In genomic region chr7:110962826-110963225, GRCh38 we compare ENCODE assay signal across 23 cellular contexts.
"Had no signal": no experiment of that assay in that cellular context is flagged by ENCODE, and none has a peak within 500 bp of the region (broad histone marks: within the 10 kb centered on the region; RNA-seq: fewer than 3 reads in every experiment).

No MANE protein-coding gene starts in this region.

- H3K27me3 ChIP-seq: esophagus squamous epithelium, neural progenitor cell, right atrium auricular region, sigmoid colon, suprapubic skin, thyroid gland, vagina had no signal

- H3K9me3 ChIP-seq: esophagus squamous epithelium, right atrium auricular region, sigmoid colon, suprapubic skin, thyroid gland, vagina had no signal

- DNase-seq: dermis blood vessel endothelial cell; effector memory CD8-positive, alpha-beta T cell; erythroblast; esophagus squamous epithelium; foreskin melanocyte; hypothalamus; immature natural killer cell; midbrain; naive thymus-derived CD4-positive, alpha-beta T cell; sigmoid colon; stimulated activated CD4-positive, alpha-beta T cell treated with anti-CD3 and anti-CD28 coated beads, Interleukin-2, amount 100 ng/mL, for 48 hours; stimulated activated naive B cell treated with anti-CD40 and anti-IgM and Interleukin-4, amounts not matched to agents 10 μg/mL and 1 μg/mL and 100 μg/mL, for 72 hours; thyroid gland; trophoblast cell had no signal

- H3K4me1 ChIP-seq: esophagus squamous epithelium, parathyroid adenoma, suprapubic skin, vagina had no signal

- H3K27ac ChIP-seq: coronary artery, esophagus squamous epithelium, neural progenitor cell, parathyroid adenoma, right atrium auricular region, sigmoid colon, suprapubic skin, thyroid gland, vagina had no signal

- H3K4me2 ChIP-seq: neural progenitor cell had no signal

- ATAC-seq: effector memory CD8-positive, alpha-beta T cell; left lobe of liver; naive thymus-derived CD4-positive, alpha-beta T cell; stimulated activated naive B cell treated with anti-CD40 and anti-IgM and Interleukin-4, amounts not matched to agents 10 μg/mL and 1 μg/mL and 100 μg/mL, for 72 hours had no signal

- FAIRE-seq: keratinocyte had no signal

- H3K4me3 ChIP-seq: coronary artery, esophagus squamous epithelium, lung, neural progenitor cell, right atrium auricular region, sigmoid colon, suprapubic skin, thyroid gland, vagina had no signal

- H3K9ac ChIP-seq: neural progenitor cell, parathyroid adenoma had no signal

- H3K36me3 ChIP-seq: esophagus squamous epithelium, neural progenitor cell, right atrium auricular region, sigmoid colon, suprapubic skin, thyroid gland, vagina had no signal

- H2AFZ ChIP-seq: neural progenitor cell, parathyroid adenoma had no signal

- H3K79me2 ChIP-seq: parathyroid adenoma had no signal
